Comparison of ENCODE assay signal across 22 cellular contexts in the genomic region with DNA sequence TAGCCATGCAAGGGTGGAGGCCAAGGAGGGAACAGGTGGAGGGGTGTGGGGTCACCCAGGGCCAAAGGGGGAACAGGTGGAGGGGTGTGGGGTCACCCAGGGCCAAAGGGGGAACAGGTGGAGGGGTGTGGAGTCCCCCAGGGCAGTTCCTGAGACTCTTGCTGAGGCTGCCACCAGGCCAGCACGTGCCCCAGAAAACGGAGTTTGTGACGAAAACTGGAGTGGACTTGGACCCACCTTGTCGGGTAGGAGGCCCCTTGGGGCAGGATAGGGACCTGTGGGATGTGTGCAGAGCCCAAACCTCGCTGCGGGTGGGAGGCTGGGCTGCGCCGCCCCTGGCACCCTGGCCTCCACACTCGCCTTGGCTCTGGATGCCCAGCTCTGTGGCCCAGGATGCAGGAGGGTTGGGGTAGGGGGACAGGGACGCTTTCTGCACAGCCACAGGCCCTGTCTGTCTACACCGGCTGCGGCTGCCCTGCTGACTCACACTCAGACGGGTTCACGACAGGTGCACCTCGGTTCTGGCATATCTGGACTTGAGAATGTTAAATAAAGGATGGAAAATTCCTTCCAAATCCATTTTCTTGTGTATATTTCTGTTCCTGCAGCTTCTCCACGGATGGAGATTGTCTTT. TPM values are rescaled to one million over a fixed set of nuclear protein-coding genes. Genes with fewer than 3 reads are reported as not detected.
A peak's percentile ranks its signal among the peaks of the same experiment; 100 is the strongest.
DNase-seq lines count a peak whose midpoint lies in the region; ATAC-seq, FAIRE-seq and TF ChIP-seq lines count a peak whose summit lies in the region.
"Had no signal": no experiment of that assay in that cellular context is flagged by ENCODE, and none has a peak within 500 bp of the region (broad histone marks: within the 10 kb centered on the region; RNA-seq: fewer than 3 reads in every experiment).

No MANE protein-coding gene starts in this region.

- FAIRE-seq in A549 (lab: Jason Lieb, UNC): no peak

- H3K9ac ChIP-seq in HUES64 (ENCODE audit: low read depth, low read length) (no peak overlapping the region), neural progenitor cell (no peak overlapping the region)

- H4K20me1 ChIP-seq in neural progenitor cell (ENCODE audit: low read depth): peaks cover 20% of the 10 kb centered on the region

- no peak for TF ChIP-seq EP300 in A549 (IDR thresholded peaks at IDR 0.05)

- 22% methylated on average over 16 of the region's 16 CpGs for WGBS in A549 (ENCODE audit: missing lambda C conversion rate)
- 57% methylated on average over 16 of the region's 16 CpGs for WGBS in HUES64

- H3K4me1 ChIP-seq in A549 (peaks cover 10% of the 10 kb centered on the region; the same call in 2 of the 3 replicates), HUES64 (ENCODE audit: insufficient read depth, low read length) (no peaks in the 10 kb centered on the region), neural progenitor cell (peaks cover 7% of the 10 kb centered on the region), A673 (ENCODE audit: insufficient read depth, low read length, poor library complexity, severe bottlenecking) (no peaks in the 10 kb centered on the region)

- H3F3A ChIP-seq in neural progenitor cell (ENCODE audit: low read depth): no peaks in the 10 kb centered on the region

- DNase-seq in A549 (ENCODE audit: low read depth in 1 of 2, low spot score in 1 of 2): peak in 1 of 2 experiments; percentile 19
- DNase-seq in foreskin melanocyte: peak; percentile 2
- no peak for DNase-seq in neural progenitor cell (ENCODE audit: low spot score)
- DNase-seq in GM19238 (ENCODE audit: insufficient read length, low spot score): no peak
- no peak for DNase-seq in NCI-H187 (lab: John Stamatoyannopoulos, UW)
- DNase-seq in medulla oblongata (ENCODE audit: extremely low spot score): no peak
- no peak for DNase-seq in A673 (ENCODE audit: low spot score)
- DNase-seq: activated effector memory CD4-positive, alpha-beta T cell treated with Interleukin-2 at 50 U/mL for 16 hours; amniotic stem cell; central memory CD4-positive, alpha-beta T cell; effector memory CD4-positive, alpha-beta T cell; Karpas-422; NCI-H774; PC-3; stimulated activated naive CD4-positive, alpha-beta T cell treated with Interleukin-2 at 50 U/mL for 16 hours had no signal

- H3K27ac ChIP-seq in A549: no peak overlapping the region
- H3K27ac ChIP-seq in HUES64 (ENCODE audit: low read depth, low read length): no peak overlapping the region
- H3K27ac ChIP-seq in neural progenitor cell: no peak overlapping the region
- no peak overlapping the region for H3K27ac ChIP-seq in A673 (ENCODE audit: low read depth, low read length, poor library complexity, severe bottlenecking)
- H3K27ac ChIP-seq: heart left ventricle, neutrophil, upper lobe of left lung had no signal

- TF ChIP-seq POLR2A in A549 (IDR thresholded peaks at IDR 0.05; ENCODE audit: low read length): no peak

- no TSS peak for BruUV-seq in A673 (replicated peaks; lab: Mats Ljungman, UMichigan)

- peaks cover 51% of the 10 kb centered on the region for H3K27me3 ChIP-seq in HUES64 (ENCODE audit: insufficient read depth, low read length)
- H3K27me3 ChIP-seq in neural progenitor cell: peaks cover 79% of the 10 kb centered on the region
- peaks cover 36% of the 10 kb centered on the region for H3K27me3 ChIP-seq in A673 (replicated peaks; ENCODE audit: insufficient read depth, low read depth, low read length, poor library complexity)

- H3K36me3 ChIP-seq in HUES64 (ENCODE audit: insufficient read depth, low read length) (no peaks in the 10 kb centered on the region), neural progenitor cell (no peaks in the 10 kb centered on the region), A673 (ENCODE audit: insufficient read depth, low read length, poor library complexity, severe bottlenecking) (no peaks in the 10 kb centered on the region)
- H3K36me3 ChIP-seq: heart left ventricle, neutrophil, upper lobe of left lung had no signal

- TF ChIP-seq RAD21 in A549 (conservative IDR thresholded peaks at IDR 0.05 in 1 of 2, IDR thresholded peaks at IDR 0.05 in 1 of 2): no peak

- peak; percentile 41 to 44; a peak in 5 of 6 replicates for ATAC-seq in A549
- ATAC-seq: activated CD4-positive, alpha-beta T cell treated with anti-CD3 and anti-CD28 coated beads for 36 hours; PC-3 had no signal

- H3K79me2 ChIP-seq in neural progenitor cell (ENCODE audit: low read depth): no peaks in the 10 kb centered on the region

- TF ChIP-seq CTCF in A549 (IDR thresholded peaks at IDR 0.05) (no peak), neural progenitor cell (IDR thresholded peaks at IDR 0.05) (no peak), A673 (conservative IDR thresholded peaks at IDR 0.05; ENCODE audit: low read depth, low read length) (no peak)

- POLR2A ChIA-PET in A549 (lab: Yijun Ruan, JAX) (no interaction called here), A673 (lab: Charles Lee; ENCODE audit: low non-redundant PET) (no interaction called here)

- CTCF ChIA-PET in A549 (lab: Yijun Ruan, JAX): no interaction called here
- CTCF ChIA-PET in A673 (lab: Charles Lee): no interaction called here

- H2AFZ ChIP-seq in neural progenitor cell (replicated peaks): peak overlapping the region; percentile 76

- intact Hi-C loops in A673 (cut with micrococcal nuclease; ENCODE audit: unreplicated experiment): no loop called here

- H3K9me3 ChIP-seq in A549: no peaks in the 10 kb centered on the region
- H3K9me3 ChIP-seq in HUES64 (ENCODE audit: insufficient read depth, low read depth, low read length): no peaks in the 10 kb centered on the region
- no peaks in the 10 kb centered on the region for H3K9me3 ChIP-seq in neural progenitor cell (ENCODE audit: low read depth)
- H3K9me3 ChIP-seq in A673 (ENCODE audit: low read depth, low read length, poor library complexity, severe bottlenecking): no peaks in the 10 kb centered on the region
- H3K9me3 ChIP-seq: heart left ventricle, neutrophil, upper lobe of left lung had no signal

- H3K9me3 Mint-ChIP-seq in neural progenitor cell: peaks cover 3% of the 10 kb centered on the region

- peak overlapping the region; percentile 85 for H3K4me3 Mint-ChIP-seq in neural progenitor cell
- H3K4me3 Mint-ChIP-seq: activated CD4-positive, alpha-beta T cell treated with anti-CD3 and anti-CD28 coated beads for 36 hours had no signal

- H3K27me3 Mint-ChIP-seq in neural progenitor cell (ENCODE audit: insufficient read depth, low read depth): peaks cover 34% of the 10 kb centered on the region

- peak overlapping the region; percentile 88 for H3K4me2 ChIP-seq in A549
- peak overlapping the region; percentile 100 for H3K4me2 ChIP-seq in neural progenitor cell

- H3K4me1 Mint-ChIP-seq in neural progenitor cell: peaks cover 30% of the 10 kb centered on the region
- H3K4me1 Mint-ChIP-seq: activated CD4-positive, alpha-beta T cell treated with anti-CD3 and anti-CD28 coated beads for 36 hours had no signal

- H3K36me3 Mint-ChIP-seq in neural progenitor cell: no peaks in the 10 kb centered on the region

- peak overlapping the region; percentile 40 for H3K4me3 ChIP-seq in A549
- H3K4me3 ChIP-seq in HUES64 (ENCODE audit: low read length): peak overlapping the region; percentile 55
- peak overlapping the region; percentile 73 for H3K4me3 ChIP-seq in neural progenitor cell
- no peak overlapping the region for H3K4me3 ChIP-seq in A673 (ENCODE audit: low read depth, low read length, poor library complexity, severe bottlenecking)

- no peak overlapping the region for H3K27ac Mint-ChIP-seq in neural progenitor cell
- H3K27ac Mint-ChIP-seq: activated CD4-positive, alpha-beta T cell treated with anti-CD3 and anti-CD28 coated beads for 36 hours had no signal

TF ChIP-seq in A549, 52 proteins besides CTCF, POLR2A, EP300 and RAD21:
- TF ChIP-seq HOXB5 (CRISPR knock-in tag; IDR thresholded peaks at IDR 0.05) (no peak), CEBPB (IDR thresholded peaks at IDR 0.05) (no peak), SREBF2 (IDR thresholded peaks at IDR 0.05) (no peak), NFE2L2 (conservative IDR thresholded peaks at IDR 0.05; ENCODE audit: low read length) (no peak), TP53 (CRISPR knock-in tag; IDR thresholded peaks at IDR 0.05) (no peak)
TF ChIP-seq in A549: peak in this region for 0.

RNA-seq across cellular contexts. Expression of gene ADGRA1, which starts 0.6 kb away (rescaled TPM):
- polyA plus RNA-seq in A549 (2011; rRNA removed) (not detected in 2 replicates), A549 (2017; fragmentation: RNase III; extraction: RNeasy Plus Mini Kit Qiagen cat#74134 plus additional on column Dnase treatment) (0.03 TPM in 1 of 3 replicates, not detected in the others)
- polyA plus RNA-seq in A549 (2012; cell fraction: cytosol; rRNA removed): not detected in 2 replicates
- polyA plus RNA-seq in A549 (2012; cell fraction: nucleus; rRNA removed): 0.02 TPM in 1 of 2 replicates, not detected in the other
- polyA minus RNA-seq in A549 (2011; rRNA and poly(A)+ RNA removed): not detected in 2 replicates
- 0.10 TPM for polyA plus RNA-seq in HUES64 (2013, experiment 1 of 2)
- polyA plus RNA-seq in HUES64 (2013, experiment 2 of 2): 0.32 TPM
- total RNA-seq in neural progenitor cell (ENCODE audit: low replicate concordance) (not detected in 2 replicates), A673 (2021) (0.82 and 0.87 TPM in 2 replicates)
- total RNA-seq: activated CD4-positive, alpha-beta T cell treated with anti-CD3 and anti-CD28 coated beads for 36 hours; kidney epithelial cell; PC-3; SK-MEL-5 had no signal
